ENCODE assay signal across 8 cellular contexts in genomic region chr1:112507896-112508241, GRCh38. TPM values are rescaled to one million over a fixed set of nuclear protein-coding genes. Genes with fewer than 3 reads are reported as not detected.
DNase-seq lines count a peak whose midpoint lies in the region; ATAC-seq and TF ChIP-seq lines count a peak whose summit lies in the region.

No MANE protein-coding gene starts in this region.

- ATAC-seq in T-helper 17 cell (peak; percentile 37), GM19328 (IDR thresholded peaks at IDR 0.05; ENCODE audit: unreplicated experiment) (no peak)

- no peaks in the 10 kb centered on the region for H3K27me3 ChIP-seq in effector memory CD4-positive, alpha-beta T cell (replicated peaks; ENCODE audit: control insufficient read depth, insufficient read depth, low read length, poor library complexity, severe bottlenecking)

- DNase-seq in GM13976 (ENCODE audit: low spot score) = peak; percentile 65
- no peak for DNase-seq in T-helper 17 cell
- no peak for DNase-seq in effector memory CD4-positive, alpha-beta T cell
- DNase-seq in neural crest cell (ENCODE audit: low read depth, low spot score) = no peak
- DNase-seq in GF-D8 (lab: John Stamatoyannopoulos, UW) = no peak
- no peak for DNase-seq in NCI-H2081 treated with DMSO at 0.1 percent for 48 hours (lab: John Stamatoyannopoulos, UW)
- no peak for DNase-seq in GOT3 (lab: John Stamatoyannopoulos, UW)

- peak overlapping the region; percentile 59 for H3K4me3 ChIP-seq in effector memory CD4-positive, alpha-beta T cell (ENCODE audit: insufficient read depth, low read depth, low read length, poor library complexity, severe bottlenecking)

- H3K4me1 Mint-ChIP-seq in T-helper 17 cell (peaks cover 9% of the 10 kb centered on the region), neural crest cell (no peaks in the 10 kb centered on the region)

- in situ Hi-C loops in GM13976 (cut with MboI; ENCODE audit: low sequenced_read_pairs, unreplicated experiment) = loop anchor here (10.0 kb wide), 1 partner anchor 197 kb away; the partner anchor contains the start of gene RHOC

- peaks cover 12% of the 10 kb centered on the region for H3K4me1 ChIP-seq in effector memory CD4-positive, alpha-beta T cell (ENCODE audit: control insufficient read depth, insufficient read depth, low read length, poor library complexity, severe bottlenecking)

- H3K27ac ChIP-seq in effector memory CD4-positive, alpha-beta T cell (ENCODE audit: insufficient read depth, low read length, poor library complexity, severe bottlenecking) = no peak overlapping the region

- H3K36me3 Mint-ChIP-seq in T-helper 17 cell (ENCODE audit: low read depth) (peaks cover 6% of the 10 kb centered on the region), neural crest cell (ENCODE audit: low read depth) (no peaks in the 10 kb centered on the region)

- no peaks in the 10 kb centered on the region for H3K9me3 ChIP-seq in T-helper 17 cell (ENCODE audit: control insufficient read depth, low read length, poor library complexity, severe bottlenecking)
- no peaks in the 10 kb centered on the region for H3K9me3 ChIP-seq in effector memory CD4-positive, alpha-beta T cell (ENCODE audit: control insufficient read depth, low read length)

- no peak for TF ChIP-seq CTCF in GM13976 (IDR thresholded peaks at IDR 0.05; ENCODE audit: borderline replicate concordance, control extremely low read depth, extremely low read depth, insufficient read depth, missing control alignments)
- TF ChIP-seq CTCF in neural crest cell (conservative IDR thresholded peaks at IDR 0.05) = no peak

- H3K9me3 Mint-ChIP-seq in neural crest cell = no peaks in the 10 kb centered on the region

- peaks cover 37% of the 10 kb centered on the region for H3K27me3 Mint-ChIP-seq in T-helper 17 cell
- peaks cover 92% of the 10 kb centered on the region for H3K27me3 Mint-ChIP-seq in neural crest cell (ENCODE audit: low read depth)

- no peak overlapping the region for H3K27ac Mint-ChIP-seq in T-helper 17 cell
- no peak overlapping the region for H3K27ac Mint-ChIP-seq in neural crest cell (ENCODE audit: unreplicated experiment)

- no peaks in the 10 kb centered on the region for H3K36me3 ChIP-seq in effector memory CD4-positive, alpha-beta T cell (ENCODE audit: control insufficient read depth, insufficient read depth, low read length)

- H3K4me3 Mint-ChIP-seq in T-helper 17 cell (peak overlapping the region; percentile 90), neural crest cell (peak overlapping the region; percentile 58)

RNA-seq across cellular contexts. Expression of gene WNT2B, which starts 0.9 kb away (rescaled TPM):
- under 1 TPM; 0.13 to 0.37 TPM for total RNA-seq in T-helper 17 cell
- total RNA-seq in neural crest cell = 1.3 and 1.5 TPM in 2 replicates
